ENCODE assay signal across 1 cellular context in the genomic region with DNA sequence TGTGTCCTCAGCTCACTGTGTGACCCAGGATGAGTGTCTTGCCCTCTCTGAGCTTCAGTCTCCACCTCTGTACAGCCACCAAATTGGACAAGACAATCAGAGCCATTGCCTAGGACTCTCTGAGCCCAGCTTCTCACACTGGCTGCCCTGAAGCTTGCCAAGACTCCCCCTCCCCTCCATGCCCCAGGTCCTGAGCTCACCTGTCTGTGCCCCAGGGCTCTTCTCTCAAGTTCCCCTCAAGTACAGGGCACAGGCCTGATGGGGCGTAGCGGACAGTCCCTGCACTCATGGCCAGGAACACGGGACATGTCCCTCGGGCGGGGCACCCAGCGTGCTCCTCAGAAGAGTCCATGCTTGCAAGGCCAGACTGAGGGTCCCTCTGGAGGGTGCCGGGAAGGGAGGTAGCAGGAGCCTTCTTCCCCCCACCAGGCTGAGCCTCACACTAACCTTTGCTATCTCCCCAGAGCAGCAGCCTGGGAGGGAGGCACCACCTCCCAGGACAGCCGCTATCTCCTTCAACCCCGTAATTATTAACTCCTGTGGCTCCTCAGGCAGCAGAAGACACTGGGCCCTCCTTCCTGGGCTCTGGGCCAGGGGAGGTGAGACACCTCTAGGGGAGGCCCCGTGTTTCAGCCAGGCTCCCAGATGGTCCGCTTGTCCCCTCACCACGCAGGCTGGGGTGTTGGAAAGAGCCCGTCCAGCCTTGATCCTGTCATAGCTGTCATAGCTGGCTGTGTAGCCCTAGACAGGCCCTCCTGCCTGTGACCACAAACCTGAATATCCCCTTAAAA.
TF ChIP-seq lines count a peak whose summit lies in the region.

No MANE protein-coding gene starts in this region.

TF ChIP-seq in GM12878, 131 proteins besides CTCF, POLR2A, EP300 and RAD21:
- TF ChIP-seq SMC3 (IDR thresholded peaks at IDR 0.05; ENCODE audit: borderline replicate concordance, low read length) (no peak), BCLAF1 (IDR thresholded peaks at IDR 0.05) (no peak), BHLHE40 (IDR thresholded peaks at IDR 0.05; ENCODE audit: borderline replicate concordance in 1 of 2, low read depth in 2 of 2, low read length in 1 of 2) (no peak), YBX1 (IDR thresholded peaks at IDR 0.05) (no peak), GATAD2B (conservative IDR thresholded peaks at IDR 0.05; ENCODE audit: low read depth) (no peak), MTA3 (IDR thresholded peaks at IDR 0.05; ENCODE audit: borderline replicate concordance, low read length) (no peak), ZNF687 (IDR thresholded peaks at IDR 0.05) (no peak)
